ENCODE assay signal across 27 cellular contexts in the genomic region with DNA sequence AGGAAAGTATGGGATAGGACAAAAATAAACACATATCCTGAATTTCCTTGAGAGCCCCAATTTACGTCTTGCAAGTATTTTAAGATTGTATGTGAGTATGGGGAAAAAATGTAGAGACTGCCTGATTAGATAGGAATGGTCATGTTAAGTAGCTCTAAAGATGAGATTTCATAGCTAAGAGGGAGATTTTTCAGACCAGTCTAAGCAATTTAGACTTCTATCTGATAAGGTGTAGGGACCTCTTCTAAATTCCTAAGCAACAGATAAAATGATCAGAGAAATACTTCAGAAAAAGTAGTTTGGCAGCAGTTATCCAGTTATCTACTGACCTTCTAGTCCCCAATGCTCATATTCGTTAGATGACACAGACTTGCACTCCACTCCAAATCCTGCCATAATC.
DNase-seq lines count a peak whose midpoint lies in the region; ATAC-seq and TF ChIP-seq lines count a peak whose summit lies in the region.
"Had no signal": no experiment of that assay in that cellular context is flagged by ENCODE, and none has a peak within 500 bp of the region (broad histone marks: within the 10 kb centered on the region; RNA-seq: fewer than 3 reads in every experiment).

No MANE protein-coding gene starts in this region.

- no peaks in the 10 kb centered on the region for H3K79me2 ChIP-seq in GM23338 (replicated peaks; ENCODE audit: insufficient read depth)

- peaks cover 3% of the 10 kb centered on the region; the same call in 1 of the 3 replicates for H3K4me1 Mint-ChIP-seq in GM23338
- peaks cover 40% of the 10 kb centered on the region for H3K4me1 Mint-ChIP-seq in HFFc6 (ENCODE audit: low read depth)
- H3K4me1 Mint-ChIP-seq in chondrocyte (ENCODE audit: low read depth), result peaks cover 18% of the 10 kb centered on the region
- H3K4me1 Mint-ChIP-seq: CD4-positive, alpha-beta memory T cell had no signal

- no peaks in the 10 kb centered on the region for H3F3A ChIP-seq in GM23338 (replicated peaks; ENCODE audit: low read depth)

- H3K9ac ChIP-seq in skeletal muscle tissue (ENCODE audit: low read depth in 1 of 3, low read length in 3 of 3), result no peak overlapping the region

- H3K4me2 ChIP-seq in GM23338, result no peak overlapping the region

- intact Hi-C loops in left lung (cut with DNase I), result no loop called here

- H3K27ac Mint-ChIP-seq in GM23338, result no peak overlapping the region
- H3K27ac Mint-ChIP-seq in HFFc6, result peak overlapping the region; percentile 8; the same call in 1 of the 2 replicates
- H3K27ac Mint-ChIP-seq in chondrocyte (ENCODE audit: unreplicated experiment), result no peak overlapping the region
- H3K27ac Mint-ChIP-seq: CD4-positive, alpha-beta memory T cell had no signal

- no peaks in the 10 kb centered on the region for H3K4me1 ChIP-seq in GM23338 (ENCODE audit: insufficient read depth)
- no peaks in the 10 kb centered on the region for H3K4me1 ChIP-seq in left lung
- H3K4me1 ChIP-seq in skeletal muscle tissue (ENCODE audit: control insufficient read depth in 3 of 3, insufficient read depth in 3 of 3, low read length in 3 of 3), result peaks cover 22 to 42% (median 31%) of the 10 kb centered on the region in 3 donors
- H3K4me1 ChIP-seq: HAP-1 had no signal

- ATAC-seq in GM23338 (no peak), left lung (peak; percentile 6)
- ATAC-seq: Panc1 had no signal

- no peaks in the 10 kb centered on the region for H3K27me3 ChIP-seq in GM23338 (ENCODE audit: insufficient read depth)
- H3K27me3 ChIP-seq in left lung, result no peaks in the 10 kb centered on the region
- H3K27me3 ChIP-seq in skeletal muscle tissue (ENCODE audit: control insufficient read depth in 3 of 3, insufficient read depth in 3 of 3, low read length in 3 of 3), result no peaks in the 10 kb centered on the region
- H3K27me3 ChIP-seq: MG63 had no signal

- no peak overlapping the region for H3K27ac ChIP-seq in GM23338 (ENCODE audit: low read depth)
- no peak overlapping the region for H3K27ac ChIP-seq in left lung
- H3K27ac ChIP-seq in skeletal muscle tissue (ENCODE audit: low read depth, low read length), result peak overlapping the region; percentile 71
- H3K27ac ChIP-seq: RWPE1, SK-N-MC had no signal

- no peaks in the 10 kb centered on the region for H4K20me1 ChIP-seq in GM23338 (replicated peaks; ENCODE audit: insufficient read depth)

- DNase-seq in GM23338 (ENCODE audit: low spot score), result no peak
- no peak for DNase-seq in HFFc6
- DNase-seq in left lung, result no peak
- DNase-seq in chondrocyte (ENCODE audit: low spot score), result no peak
- no peak for DNase-seq in NCI-H748 (lab: John Stamatoyannopoulos, UW; ENCODE audit: unreplicated experiment)
- no peak for DNase-seq in NOMO-1 (lab: John Stamatoyannopoulos, UW; ENCODE audit: unreplicated experiment in 2 of 2)
- DNase-seq: C1 segment of cervical spinal cord; CD4-positive, alpha-beta memory T cell; COR-L47; GDM1; GOT3; IMR-90; KG1; MG63; NCI-H1105 treated with DMSO at 0.1 percent for 48 hours; NCI-H146; NCI-H1930; NCI-H2107; NCI-H446 treated with DMSO at 0.1 percent for 48 hours; NCI-H526; SIG-M5 had no signal

- H3K9me2 ChIP-seq in GM23338 (ENCODE audit: insufficient read depth), result no peaks in the 10 kb centered on the region; the same call in 1 of the 2 replicates

- no peaks in the 10 kb centered on the region for H3K36me3 Mint-ChIP-seq in GM23338 (ENCODE audit: low read depth)
- no peaks in the 10 kb centered on the region for H3K36me3 Mint-ChIP-seq in HFFc6 (ENCODE audit: low read depth)
- H3K36me3 Mint-ChIP-seq in chondrocyte (ENCODE audit: low read depth), result no peaks in the 10 kb centered on the region
- H3K36me3 Mint-ChIP-seq: CD4-positive, alpha-beta memory T cell had no signal

- no peaks in the 10 kb centered on the region for H3K9me3 ChIP-seq in left lung
- no peaks in the 10 kb centered on the region for H3K9me3 ChIP-seq in skeletal muscle tissue (ENCODE audit: control insufficient read depth in 3 of 3, low read length in 3 of 3)
- H3K9me3 ChIP-seq: HAP-1, MG63 had no signal

- H3K9me3 Mint-ChIP-seq in GM23338 (no peaks in the 10 kb centered on the region), HFFc6 (no peaks in the 10 kb centered on the region), chondrocyte (ENCODE audit: low read depth) (no peaks in the 10 kb centered on the region)
- H3K9me3 Mint-ChIP-seq: CD4-positive, alpha-beta memory T cell had no signal

- TF ChIP-seq CTCF in GM23338 (conservative IDR thresholded peaks at IDR 0.05; ENCODE audit: low read depth in 2 of 2), result no peak
- no peak for TF ChIP-seq CTCF in HFFc6 (IDR thresholded peaks at IDR 0.05)
- TF ChIP-seq CTCF in left lung (IDR thresholded peaks at IDR 0.05), result no peak
- no peak for TF ChIP-seq CTCF in chondrocyte (IDR thresholded peaks at IDR 0.05)

- H3K36me3 ChIP-seq in GM23338 (ENCODE audit: insufficient read depth) (no peaks in the 10 kb centered on the region; the same call in 1 of the 2 replicates), left lung (no peaks in the 10 kb centered on the region), skeletal muscle tissue (ENCODE audit: control insufficient read depth in 3 of 3, insufficient read depth in 3 of 3, low read length in 3 of 3) (no peaks in the 10 kb centered on the region)
- H3K36me3 ChIP-seq: HAP-1, MG63 had no signal

- H3K4me3 Mint-ChIP-seq in GM23338 (no peak overlapping the region), HFFc6 (no peak overlapping the region), chondrocyte (ENCODE audit: unreplicated experiment) (no peak overlapping the region)
- H3K4me3 Mint-ChIP-seq: CD4-positive, alpha-beta memory T cell had no signal

- no peaks in the 10 kb centered on the region for H3K27me3 Mint-ChIP-seq in GM23338 (ENCODE audit: insufficient read depth, low read depth, poor library complexity)
- peaks cover 1% of the 10 kb centered on the region; the same call in 1 of the 2 replicates for H3K27me3 Mint-ChIP-seq in HFFc6 (ENCODE audit: insufficient read depth)
- H3K27me3 Mint-ChIP-seq in chondrocyte (ENCODE audit: low read depth), result no peaks in the 10 kb centered on the region

- no peak overlapping the region for H3K4me3 ChIP-seq in GM23338
- no peak overlapping the region for H3K4me3 ChIP-seq in left lung
- H3K4me3 ChIP-seq in skeletal muscle tissue (ENCODE audit: low read length in 3 of 3), result no peak overlapping the region
- H3K4me3 ChIP-seq: GM12878, HAP-1, MG63, SK-N-MC had no signal

- H2AFZ ChIP-seq in GM23338, result 0 out of 2 replicates have a peak overlapping the region, but pooled peaks have one; percentile 34

TF ChIP-seq in GM23338, 12 proteins besides CTCF, POLR2A, EP300 and RAD21 (continues in another document):
- TF ChIP-seq POLR2AphosphoS5 (IDR thresholded peaks at IDR 0.05; ENCODE audit: low read depth), result no peak
- TF ChIP-seq ETS1 (IDR thresholded peaks at IDR 0.05), result no peak
